Comparison of ENCODE assay signal across 1 cellular context in the genomic region with DNA sequence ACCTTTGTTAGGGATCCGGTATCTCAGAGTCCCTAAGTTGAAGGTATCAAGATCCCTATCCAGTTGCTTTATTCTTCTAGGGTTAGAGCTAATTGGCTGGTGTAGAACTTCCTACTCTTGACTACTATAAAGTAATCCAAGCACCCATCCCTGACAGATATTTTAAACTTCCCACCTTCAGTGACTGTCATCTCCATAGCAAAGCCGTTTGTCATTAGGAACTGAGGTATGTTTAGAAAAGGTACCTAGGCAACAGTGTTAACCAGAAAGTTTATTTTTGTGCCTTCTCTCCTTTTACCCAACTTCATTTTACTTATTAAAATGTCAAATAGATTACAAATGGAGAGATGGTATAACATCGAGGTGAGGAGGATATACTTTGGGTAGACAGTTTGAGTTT.
TF ChIP-seq lines count a peak whose summit lies in the region.

No MANE protein-coding gene starts in this region.

TF ChIP-seq in GM12878, 131 proteins besides CTCF, POLR2A, EP300 and RAD21 (continued from another document):
- no peak for TF ChIP-seq GATAD2B (conservative IDR thresholded peaks at IDR 0.05; ENCODE audit: low read depth)
- TF ChIP-seq TARDBP (IDR thresholded peaks at IDR 0.05; ENCODE audit: borderline replicate concordance) = no peak
- no peak for TF ChIP-seq RCOR1 (conservative IDR thresholded peaks at IDR 0.05; ENCODE audit: low read depth, low read length)
- TF ChIP-seq, protein P1, sequence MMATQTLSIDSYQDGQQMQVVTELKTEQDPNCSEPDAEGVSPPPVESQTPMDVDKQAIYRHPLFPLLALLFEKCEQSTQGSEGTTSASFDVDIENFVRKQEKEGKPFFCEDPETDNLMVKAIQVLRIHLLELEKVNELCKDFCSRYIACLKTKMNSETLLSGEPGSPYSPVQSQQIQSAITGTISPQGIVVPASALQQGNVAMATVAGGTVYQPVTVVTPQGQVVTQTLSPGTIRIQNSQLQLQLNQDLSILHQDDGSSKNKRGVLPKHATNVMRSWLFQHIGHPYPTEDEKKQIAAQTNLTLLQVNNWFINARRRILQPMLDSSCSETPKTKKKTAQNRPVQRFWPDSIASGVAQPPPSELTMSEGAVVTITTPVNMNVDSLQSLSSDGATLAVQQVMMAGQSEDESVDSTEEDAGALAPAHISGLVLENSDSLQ (IDR thresholded peaks at IDR 0.05) = peak; percentile 55; the same call in 1 of the 2 replicates
- TF ChIP-seq, protein P2, sequence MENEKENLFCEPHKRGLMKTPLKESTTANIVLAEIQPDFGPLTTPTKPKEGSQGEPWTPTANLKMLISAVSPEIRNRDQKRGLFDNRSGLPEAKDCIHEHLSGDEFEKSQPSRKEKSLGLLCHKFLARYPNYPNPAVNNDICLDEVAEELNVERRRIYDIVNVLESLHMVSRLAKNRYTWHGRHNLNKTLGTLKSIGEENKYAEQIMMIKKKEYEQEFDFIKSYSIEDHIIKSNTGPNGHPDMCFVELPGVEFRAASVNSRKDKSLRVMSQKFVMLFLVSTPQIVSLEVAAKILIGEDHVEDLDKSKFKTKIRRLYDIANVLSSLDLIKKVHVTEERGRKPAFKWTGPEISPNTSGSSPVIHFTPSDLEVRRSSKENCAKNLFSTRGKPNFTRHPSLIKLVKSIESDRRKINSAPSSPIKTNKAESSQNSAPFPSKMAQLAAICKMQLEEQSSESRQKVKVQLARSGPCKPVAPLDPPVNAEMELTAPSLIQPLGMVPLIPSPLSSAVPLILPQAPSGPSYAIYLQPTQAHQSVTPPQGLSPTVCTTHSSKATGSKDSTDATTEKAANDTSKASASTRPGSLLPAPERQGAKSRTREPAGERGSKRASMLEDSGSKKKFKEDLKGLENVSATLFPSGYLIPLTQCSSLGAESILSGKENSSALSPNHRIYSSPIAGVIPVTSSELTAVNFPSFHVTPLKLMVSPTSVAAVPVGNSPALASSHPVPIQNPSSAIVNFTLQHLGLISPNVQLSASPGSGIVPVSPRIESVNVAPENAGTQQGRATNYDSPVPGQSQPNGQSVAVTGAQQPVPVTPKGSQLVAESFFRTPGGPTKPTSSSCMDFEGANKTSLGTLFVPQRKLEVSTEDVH (IDR thresholded peaks at IDR 0.05; ENCODE audit: low read depth, partially characterized antibody) = no peak
- no peak for TF ChIP-seq MEF2B (IDR thresholded peaks at IDR 0.05; ENCODE audit: partially characterized antibody, poor library complexity, severe bottlenecking)
- no peak for TF ChIP-seq YBX1 (IDR thresholded peaks at IDR 0.05)
- TF ChIP-seq ZNF384 (IDR thresholded peaks at IDR 0.05; ENCODE audit: borderline replicate concordance, low read depth, low read length) = no peak
- TF ChIP-seq, protein P3, sequence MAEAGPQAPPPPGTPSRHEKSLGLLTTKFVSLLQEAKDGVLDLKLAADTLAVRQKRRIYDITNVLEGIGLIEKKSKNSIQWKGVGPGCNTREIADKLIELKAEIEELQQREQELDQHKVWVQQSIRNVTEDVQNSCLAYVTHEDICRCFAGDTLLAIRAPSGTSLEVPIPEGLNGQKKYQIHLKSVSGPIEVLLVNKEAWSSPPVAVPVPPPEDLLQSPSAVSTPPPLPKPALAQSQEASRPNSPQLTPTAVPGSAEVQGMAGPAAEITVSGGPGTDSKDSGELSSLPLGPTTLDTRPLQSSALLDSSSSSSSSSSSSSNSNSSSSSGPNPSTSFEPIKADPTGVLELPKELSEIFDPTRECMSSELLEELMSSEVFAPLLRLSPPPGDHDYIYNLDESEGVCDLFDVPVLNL (IDR thresholded peaks at IDR 0.05; ENCODE audit: low read depth, low read length) = peak; percentile 45; the same call in 1 of the 2 replicates
- TF ChIP-seq ZNF24 (IDR thresholded peaks at IDR 0.05) = no peak
- TF ChIP-seq ZZZ3 (IDR thresholded peaks at IDR 0.05; ENCODE audit: control insufficient read depth, insufficient read length, low read depth) = no peak
